Comparison of ENCODE assay signal across 8 cellular contexts in the genomic region with DNA sequence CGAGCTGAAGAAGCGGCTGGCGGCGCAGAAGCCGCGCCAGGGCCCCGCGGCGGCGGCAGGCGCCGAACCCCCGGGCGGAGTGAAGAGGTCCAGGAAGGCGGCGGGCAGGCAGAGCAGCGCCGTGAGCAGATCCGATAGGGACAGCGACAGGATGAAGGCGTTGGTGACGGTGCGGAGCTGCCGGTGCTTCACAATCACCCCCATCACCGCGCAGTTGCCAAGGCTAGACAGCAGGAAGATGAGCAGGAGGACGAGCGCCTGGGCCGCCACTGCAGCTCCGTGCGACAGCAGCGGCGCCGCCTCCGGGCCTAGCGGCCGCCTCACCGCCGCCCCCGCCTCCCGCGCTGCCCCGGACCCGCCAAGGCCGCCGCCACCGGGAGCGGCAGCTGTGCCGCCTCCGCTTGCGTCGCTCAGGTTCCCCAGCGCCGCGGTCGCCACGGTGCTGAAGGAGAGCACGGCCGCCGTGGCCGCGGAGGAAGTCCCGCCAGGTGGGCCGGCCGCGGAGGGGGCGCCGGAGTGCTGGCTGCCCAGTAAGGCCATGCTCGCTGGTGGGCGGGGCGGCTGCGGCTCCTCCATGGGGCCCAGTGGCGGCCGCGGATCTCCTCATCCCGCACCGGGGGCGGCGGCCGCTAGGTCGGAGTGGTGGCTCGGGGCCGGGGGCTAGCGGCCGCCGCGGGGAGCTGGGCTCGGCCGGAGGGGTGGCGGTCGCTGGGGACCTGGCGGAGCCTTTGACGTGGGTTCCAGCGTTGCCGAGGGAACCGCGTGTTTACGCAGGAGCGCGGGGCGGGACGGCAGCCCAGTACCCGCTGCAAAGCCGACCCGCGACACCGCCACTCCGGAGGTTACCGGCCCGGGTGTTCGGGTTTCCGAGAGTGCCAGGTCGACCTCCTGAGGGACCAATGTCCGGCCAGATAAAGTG. TPM values are rescaled to one million over a fixed set of nuclear protein-coding genes. Genes with fewer than 3 reads are reported as not detected.
DNase-seq lines count a peak whose midpoint lies in the region; ATAC-seq, FAIRE-seq and TF ChIP-seq lines count a peak whose summit lies in the region.

A gene with protein sequence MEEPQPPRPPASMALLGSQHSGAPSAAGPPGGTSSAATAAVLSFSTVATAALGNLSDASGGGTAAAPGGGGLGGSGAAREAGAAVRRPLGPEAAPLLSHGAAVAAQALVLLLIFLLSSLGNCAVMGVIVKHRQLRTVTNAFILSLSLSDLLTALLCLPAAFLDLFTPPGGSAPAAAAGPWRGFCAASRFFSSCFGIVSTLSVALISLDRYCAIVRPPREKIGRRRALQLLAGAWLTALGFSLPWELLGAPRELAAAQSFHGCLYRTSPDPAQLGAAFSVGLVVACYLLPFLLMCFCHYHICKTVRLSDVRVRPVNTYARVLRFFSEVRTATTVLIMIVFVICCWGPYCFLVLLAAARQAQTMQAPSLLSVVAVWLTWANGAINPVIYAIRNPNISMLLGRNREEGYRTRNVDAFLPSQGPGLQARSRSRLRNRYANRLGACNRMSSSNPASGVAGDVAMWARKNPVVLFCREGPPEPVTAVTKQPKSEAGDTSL (minus strand): TSS at position 730 of the 919 bp plus-strand sequence. CDS start 154 bp downstream, at position 576.

- H3F3A ChIP-seq in SK-N-SH (replicated peaks; ENCODE audit: insufficient read depth): peaks cover 21% of the 10 kb centered on the region

- peaks cover 4% of the 10 kb centered on the region for H3K4me1 Mint-ChIP-seq in progenitor cell of endocrine pancreas (ENCODE audit: low read depth)

- peak within 1 kb of the TSS; percentile 63 for H3K4me2 ChIP-seq in SK-N-SH

- H3K4me3 ChIP-seq in SK-N-SH (ENCODE audit: low read depth in 2 of 2, low read length in 1 of 2) (peak within 1 kb of the TSS; percentile 37 to 51; a peak in 3 of 4 replicates), adrenal gland (peak within 1 kb of the TSS; percentile 9 to 74 (median 46)), right atrium auricular region (peak within 1 kb of the TSS; percentile 57 to 70)

- peaks cover 47 to 54% of the 10 kb centered on the region in 2 experiments for H3K36me3 ChIP-seq in SK-N-SH (replicated peaks in 1 of 2; ENCODE audit: control insufficient read depth in 1 of 2, insufficient read depth in 2 of 2, low read length in 1 of 2)
- H3K36me3 ChIP-seq in adrenal gland (replicated peaks in 1 of 2): no peaks in the 10 kb centered on the region
- peaks cover 7% of the 10 kb centered on the region for H3K36me3 ChIP-seq in right atrium auricular region

- H4K20me1 ChIP-seq in SK-N-SH (ENCODE audit: insufficient read depth): no peaks in the 10 kb centered on the region

- 42% methylated on average over 26 of the region's 114 CpGs for WGBS in SK-N-SH (ENCODE audit: low lambda C conversion rate)
- 0 to 1% (median 0%) methylated on average over 15 to 114 of the region's 114 CpGs for WGBS in adrenal gland, 4 donors

- POLR2A ChIA-PET in SK-N-SH (lab: Yijun Ruan, JAX): interaction anchor here (1.7 kb wide), 1 partner anchor 19 kb away, joined by 17 read pairs; a partner anchor contains a TSS

- FAIRE-seq in H54 (lab: Jason Lieb, UNC): no peak

- TF ChIP-seq RAD21 in SK-N-SH (IDR thresholded peaks at IDR 0.05; ENCODE audit: low read length): no peak

- TF ChIP-seq CTCF in SK-N-SH (IDR thresholded peaks at IDR 0.05) (no peak), adrenal gland (IDR thresholded peaks at IDR 0.05) (no peak), right atrium auricular region (IDR thresholded peaks at IDR 0.05) (no peak), progenitor cell of endocrine pancreas (IDR thresholded peaks at IDR 0.05; ENCODE audit: unreplicated experiment) (no peak)

- TF ChIP-seq EP300 in SK-N-SH (IDR thresholded peaks at IDR 0.05; ENCODE audit: borderline replicate concordance in 1 of 2, low read depth in 1 of 2, low read length in 1 of 2): no peak

- CTCF ChIA-PET in SK-N-SH (lab: Yijun Ruan, JAX): interaction anchor here (0.8 to 5.6 kb wide), 11 partner anchors 10 to 341 kb away, joined by 3 to 27 read pairs (median 4); a partner anchor contains a TSS

- ATAC-seq in GM19023 (IDR thresholded peaks at IDR 0.05; ENCODE audit: unreplicated experiment) (peak; percentile 74), HG03196 (IDR thresholded peaks at IDR 0.05; ENCODE audit: unreplicated experiment) (peak; percentile 78)

- peak; percentile 58 for DNase-seq in AG08395 (ENCODE audit: low spot score)
- DNase-seq in SK-N-SH: peak; percentile 86
- DNase-seq in adrenal gland: peak; percentile 68 to 81 (median 79)
- DNase-seq in right atrium auricular region (ENCODE audit: low spot score): no peak
- peak; percentile 67 for DNase-seq in progenitor cell of endocrine pancreas (ENCODE audit: low spot score, unreplicated experiment)
- DNase-seq in H54 (ENCODE audit: insufficient read length, low spot score): no peak

- H3K27ac ChIP-seq in SK-N-SH (ENCODE audit: low read depth in 2 of 2, low read length in 1 of 2): peak within 1 kb of the TSS in 1 of 2 experiments; percentile 60; a peak in 2 of 4 replicates
- peak within 1 kb of the TSS; percentile 42 to 93 (median 72) for H3K27ac ChIP-seq in adrenal gland
- H3K27ac ChIP-seq in right atrium auricular region: peak within 1 kb of the TSS; percentile 83 to 91

- TF ChIP-seq POLR2A in adrenal gland (IDR thresholded peaks at IDR 0.05) (peak; percentile 12 to 29), H54 (IDR thresholded peaks at IDR 0.05; ENCODE audit: low read depth, low read length) (no peak)

- H3K4me1 ChIP-seq in SK-N-SH (ENCODE audit: control insufficient read depth in 1 of 2, insufficient read depth in 2 of 2, low read depth in 1 of 2, low read length in 1 of 2) (peaks cover 9 to 13% of the 10 kb centered on the region in 2 experiments; a peak in 3 of 4 replicates), adrenal gland (replicated peaks in 1 of 2) (peaks cover 6 to 10% of the 10 kb centered on the region in 2 donors), right atrium auricular region (peaks cover 0 to 9% of the 10 kb centered on the region in 2 donors)

- H3K79me2 ChIP-seq in SK-N-SH (ENCODE audit: insufficient read depth): peaks cover 22% of the 10 kb centered on the region

- no peaks in the 10 kb centered on the region for H3K9me2 ChIP-seq in SK-N-SH

- H2AFZ ChIP-seq in SK-N-SH (ENCODE audit: low read depth): no peak within 1 kb of the TSS; the same call in 1 of the 2 replicates

- H3K27me3 ChIP-seq in SK-N-SH (ENCODE audit: insufficient read depth) (no peaks in the 10 kb centered on the region), adrenal gland (no peaks in the 10 kb centered on the region), right atrium auricular region (no peaks in the 10 kb centered on the region)

- peaks cover 10% of the 10 kb centered on the region for H3K36me3 Mint-ChIP-seq in progenitor cell of endocrine pancreas (ENCODE audit: insufficient read depth)

- no peaks in the 10 kb centered on the region for H3K9me3 Mint-ChIP-seq in progenitor cell of endocrine pancreas (ENCODE audit: low read depth)

- H3K27ac Mint-ChIP-seq in progenitor cell of endocrine pancreas: peak within 1 kb of the TSS; percentile 75

- H3K4me3 Mint-ChIP-seq in progenitor cell of endocrine pancreas (ENCODE audit: low read depth): peak within 1 kb of the TSS; percentile 78

- H3K9ac ChIP-seq in SK-N-SH: peak within 1 kb of the TSS; percentile 15; the same call in 1 of the 2 replicates

- intact Hi-C loops in adrenal gland (cut with DNase I): no loop called here

- no peaks in the 10 kb centered on the region for H3K9me3 ChIP-seq in SK-N-SH
- H3K9me3 ChIP-seq in adrenal gland (replicated peaks in 1 of 3): no peaks in the 10 kb centered on the region
- H3K9me3 ChIP-seq in right atrium auricular region: no peaks in the 10 kb centered on the region

- peaks cover 22% of the 10 kb centered on the region for H3K27me3 Mint-ChIP-seq in progenitor cell of endocrine pancreas

TF ChIP-seq in SK-N-SH, 30 proteins besides CTCF, POLR2A, EP300 and RAD21 (continues in another document):
- TF ChIP-seq, protein P1, sequence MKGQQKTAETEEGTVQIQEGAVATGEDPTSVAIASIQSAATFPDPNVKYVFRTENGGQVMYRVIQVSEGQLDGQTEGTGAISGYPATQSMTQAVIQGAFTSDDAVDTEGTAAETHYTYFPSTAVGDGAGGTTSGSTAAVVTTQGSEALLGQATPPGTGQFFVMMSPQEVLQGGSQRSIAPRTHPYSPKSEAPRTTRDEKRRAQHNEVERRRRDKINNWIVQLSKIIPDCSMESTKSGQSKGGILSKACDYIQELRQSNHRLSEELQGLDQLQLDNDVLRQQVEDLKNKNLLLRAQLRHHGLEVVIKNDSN (IDR thresholded peaks at IDR 0.05; ENCODE audit: borderline replicate concordance, low read depth): no peak
- TF ChIP-seq FOXM1 (IDR thresholded peaks at IDR 0.05; ENCODE audit: low read depth) (no peak), FOXJ3 (CRISPR knock-in tag; IDR thresholded peaks at IDR 0.05) (0 out of 2 replicates have a peak, but pooled peaks have one; percentile 48)

RNA-seq across cellular contexts. Expression of the gene that starts here (rescaled TPM):
- polyA plus RNA-seq in SK-N-SH (2012; rRNA removed): 2.1 and 2.3 TPM in 2 replicates
- 0.41 and 0.52 TPM in 2 replicates for polyA plus RNA-seq in SK-N-SH (2012; cell fraction: cytosol; rRNA removed)
- polyA plus RNA-seq in SK-N-SH (2012; cell fraction: nucleus; rRNA removed): 15.9 and 18.1 TPM in 2 replicates
- total RNA-seq in adrenal gland: 1 to 10 TPM; 2.5 to 8.6 (median 5.6) TPM
- 1 to 10 TPM; 2.3 to 3.1 (median 2.5) TPM for polyA plus RNA-seq in adrenal gland
- total RNA-seq in right atrium auricular region: 1 to 10 TPM; 4.1 to 5.0 TPM
- total RNA-seq in progenitor cell of endocrine pancreas: 3.0 and 3.4 TPM in 2 replicates

Comparison
In these comparisons a context has a peak if more than half of its experiments do, and no peak if none do; other contexts are left out.
1. DNase-seq: peak in AG08395 (single experiment), SK-N-SH (single experiment), adrenal gland (7 of 7) and progenitor cell of endocrine pancreas (single experiment); none in right atrium auricular region (single experiment) and H54 (single experiment).
2. Peak in every context shown above with its lines, with median percentiles within 50 percentile points of each other: H3K4me3 ChIP-seq.